1 cellular context compared by ENCODE assay signal in genomic region chr12:67420506-67420905, GRCh38.
TF ChIP-seq lines count a peak whose summit lies in the region.

No MANE protein-coding gene starts in this region.

TF ChIP-seq in H1, 55 proteins besides CTCF, POLR2A, EP300 and RAD21:
- TF ChIP-seq CEBPB (IDR thresholded peaks at IDR 0.05; ENCODE audit: low read depth, low read length) (no peak), ZNF274 (IDR thresholded peaks at IDR 0.05; ENCODE audit: borderline replicate concordance, extremely low read depth, low read length) (no peak), CBX8 (IDR thresholded peaks at IDR 0.05; ENCODE audit: borderline replicate concordance, low read depth, low read length) (no peak), GTF2F1 (IDR thresholded peaks at IDR 0.05; ENCODE audit: borderline replicate concordance, low read depth, low read length) (no peak)
